In genomic region chr6:71419217-71419953, GRCh38 we compare ENCODE assay signal across 8 cellular contexts.
DNase-seq lines count a peak whose midpoint lies in the region; ATAC-seq, FAIRE-seq and TF ChIP-seq lines count a peak whose summit lies in the region.

No MANE protein-coding gene starts in this region.

- TF ChIP-seq EP300 in SK-N-SH (IDR thresholded peaks at IDR 0.05; ENCODE audit: borderline replicate concordance in 1 of 2, low read depth in 1 of 2, low read length in 1 of 2) = no peak

- H3K27me3 ChIP-seq in SK-N-SH (ENCODE audit: insufficient read depth) (no peaks in the 10 kb centered on the region), body of pancreas (no peaks in the 10 kb centered on the region), testis (no peaks in the 10 kb centered on the region)

- peaks cover 3% of the 10 kb centered on the region for H3F3A ChIP-seq in SK-N-SH (replicated peaks; ENCODE audit: insufficient read depth)

- H3K9me3 ChIP-seq in SK-N-SH (no peaks in the 10 kb centered on the region), body of pancreas (no peaks in the 10 kb centered on the region), testis (no peaks in the 10 kb centered on the region)

- POLR2A ChIA-PET in SK-N-SH (lab: Yijun Ruan, JAX) = no interaction called here

- 46% methylated on average over 25 of the region's 27 CpGs for WGBS in SK-N-SH (ENCODE audit: low lambda C conversion rate)
- WGBS in body of pancreas, 2 donors = 10 to 17% methylated on average over 24 to 27 of the region's 27 CpGs
- WGBS in testis, 2 donors = 20 to 21% methylated on average over 25 to 27 of the region's 27 CpGs

- H3K9me2 ChIP-seq in SK-N-SH = no peaks in the 10 kb centered on the region

- intact Hi-C loops in body of pancreas (cut with DNase I) = no loop called here
- intact Hi-C loops in testis (cut with DNase I; ENCODE audit: low total_unique reads) = no loop called here

- H3K27ac ChIP-seq in SK-N-SH (ENCODE audit: low read depth in 2 of 2, low read length in 1 of 2) (peak overlapping the region in 1 of 2 experiments; percentile 79; a peak in 2 of 4 replicates), body of pancreas (peak overlapping the region; percentile 94 to 95 (median 95)), testis (peak overlapping the region; percentile 86 to 94)

- no peak for TF ChIP-seq RAD21 in SK-N-SH (IDR thresholded peaks at IDR 0.05; ENCODE audit: low read length)

- peaks cover 22% of the 10 kb centered on the region for H3K79me2 ChIP-seq in SK-N-SH (ENCODE audit: insufficient read depth)

- H3K4me2 ChIP-seq in SK-N-SH = peak overlapping the region; percentile 83

- peak overlapping the region; percentile 83 for H2AFZ ChIP-seq in SK-N-SH (ENCODE audit: low read depth)

- TF ChIP-seq POLR2A in body of pancreas (IDR thresholded peaks at IDR 0.05) (no peak), testis (IDR thresholded peaks at IDR 0.05) (no peak)

- CTCF ChIA-PET in SK-N-SH (lab: Yijun Ruan, JAX) = interaction anchor here (1.4 to 2.1 kb wide), 3 partner anchors 12 to 42 kb away, joined by 3 to 6 read pairs (median 4); no protein-coding TSS in a partner anchor

- peaks cover 5 to 6% of the 10 kb centered on the region in 2 experiments; a peak in 2 of 4 replicates for H3K4me1 ChIP-seq in SK-N-SH (ENCODE audit: control insufficient read depth in 1 of 2, insufficient read depth in 2 of 2, low read depth in 1 of 2, low read length in 1 of 2)
- peaks cover 14% of the 10 kb centered on the region for H3K4me1 ChIP-seq in body of pancreas
- H3K4me1 ChIP-seq in testis = no peaks in the 10 kb centered on the region

- H3K9ac ChIP-seq in SK-N-SH = peak overlapping the region; percentile 76

- no peaks in the 10 kb centered on the region for H4K20me1 ChIP-seq in SK-N-SH (ENCODE audit: insufficient read depth)

- H3K4me3 ChIP-seq in SK-N-SH (ENCODE audit: low read depth in 2 of 2, low read length in 1 of 2) = peak overlapping the region; percentile 87 to 93
- peak overlapping the region; percentile 41 to 89 for H3K4me3 ChIP-seq in body of pancreas
- H3K4me3 ChIP-seq in testis = peak overlapping the region; percentile 72 to 96

- DNase-seq in SK-N-SH = no peak
- peak in 3 of 4 donors; percentile 11 to 29 (median 22) for DNase-seq in body of pancreas
- peak; percentile 30 for DNase-seq in kidney glomerular epithelial cell (lab: John Stamatoyannopoulos, UW)
- peak; percentile 43 for DNase-seq in testis
- no peak for DNase-seq in frontal cortex (ENCODE audit: low spot score in 2 of 2)
- DNase-seq in GM20000 (ENCODE audit: low spot score) = no peak
- no peak for DNase-seq in NCI-H1436 (lab: John Stamatoyannopoulos, UW)

- H3K36me3 ChIP-seq in SK-N-SH (replicated peaks in 1 of 2; ENCODE audit: control insufficient read depth in 1 of 2, insufficient read depth in 2 of 2, low read length in 1 of 2) (peaks cover 19 to 20% of the 10 kb centered on the region in 2 experiments), body of pancreas (replicated peaks in 1 of 2; ENCODE audit: insufficient read depth in 1 of 2, low read depth in 2 of 2) (peaks cover 4 to 8% of the 10 kb centered on the region in 2 donors), testis (ENCODE audit: low read depth, missing control alignments) (no peaks in the 10 kb centered on the region)

- no peak for ATAC-seq in SK-N-SH treated with all-trans-retinoic acid at 6 μM for 48 hours
- no peak for ATAC-seq in body of pancreas

- no peak for FAIRE-seq in frontal cortex (lab: Jason Lieb, UNC)

- TF ChIP-seq CTCF in SK-N-SH (IDR thresholded peaks at IDR 0.05) = no peak
- no peak for TF ChIP-seq CTCF in body of pancreas (IDR thresholded peaks at IDR 0.05)
- no peak for TF ChIP-seq CTCF in testis (IDR thresholded peaks at IDR 0.05)
- TF ChIP-seq CTCF in GM20000 (IDR thresholded peaks at IDR 0.05; ENCODE audit: extremely low read depth, missing control alignments) = no peak

TF ChIP-seq in SK-N-SH, 30 proteins besides CTCF, POLR2A, EP300 and RAD21 (continues in another document):
- no peak for TF ChIP-seq TAF1 (IDR thresholded peaks at IDR 0.05; ENCODE audit: borderline replicate concordance, low read depth, low read length)
- TF ChIP-seq PBX3 (IDR thresholded peaks at IDR 0.05) = no peak
- no peak for TF ChIP-seq ELF1 (IDR thresholded peaks at IDR 0.05)
- no peak for TF ChIP-seq NRF1 (IDR thresholded peaks at IDR 0.05; ENCODE audit: low read depth, low read length)
- TF ChIP-seq ZBTB33 (IDR thresholded peaks at IDR 0.05; ENCODE audit: borderline replicate concordance, low read depth) = no peak
- no peak for TF ChIP-seq FOXM1 (IDR thresholded peaks at IDR 0.05; ENCODE audit: low read depth)
- TF ChIP-seq EZH2phosphoT487 (IDR thresholded peaks at IDR 0.05; ENCODE audit: borderline replicate concordance, low read depth) = no peak
- TF ChIP-seq MAX (IDR thresholded peaks at IDR 0.05; ENCODE audit: low read depth) = no peak

TF ChIP-seq in SK-N-SH treated with all-trans-retinoic acid at 6 μM for 48 hours, 23 proteins besides CTCF, POLR2A, EP300 and RAD21:
- TF ChIP-seq BACH2 (CRISPR knock-in tag; IDR thresholded peaks at IDR 0.05; ENCODE audit: borderline replicate concordance) (no peak), TCF4 (CRISPR knock-in tag; IDR thresholded peaks at IDR 0.05; ENCODE audit: borderline replicate concordance) (no peak), ZC3H10 (CRISPR knock-in tag; IDR thresholded peaks at IDR 0.05) (no peak), CSRNP3 (CRISPR knock-in tag; IDR thresholded peaks at IDR 0.05) (no peak), ZNF8 (CRISPR knock-in tag; IDR thresholded peaks at IDR 0.05) (no peak), ARNTL (CRISPR knock-in tag; IDR thresholded peaks at IDR 0.05; ENCODE audit: borderline replicate concordance, low read depth) (no peak), RARB (CRISPR knock-in tag; IDR thresholded peaks at IDR 0.05) (no peak), POU6F1 (CRISPR knock-in tag; IDR thresholded peaks at IDR 0.05; ENCODE audit: borderline replicate concordance, low read depth) (no peak), ZFP30 (CRISPR knock-in tag; IDR thresholded peaks at IDR 0.05) (no peak), ZNF565 (CRISPR knock-in tag; conservative IDR thresholded peaks at IDR 0.05; ENCODE audit: low read depth) (no peak), PATZ1 (CRISPR knock-in tag; IDR thresholded peaks at IDR 0.05; ENCODE audit: borderline replicate concordance) (no peak)

Comparison
In these comparisons a context has a peak if more than half of its experiments do, and no peak if none do; other contexts are left out.
1. DNase-seq: peak in body of pancreas (3 of 4), kidney glomerular epithelial cell (single experiment) and testis (single experiment); none in SK-N-SH (single experiment), frontal cortex (0 of 2), GM20000 (single experiment) and NCI-H1436 (single experiment).
2. Peak in every context shown above with its lines, with median percentiles within 50 percentile points of each other: H3K4me3 ChIP-seq.